Comparison of ENCODE assay signal across 9 cellular contexts in the genomic region with DNA sequence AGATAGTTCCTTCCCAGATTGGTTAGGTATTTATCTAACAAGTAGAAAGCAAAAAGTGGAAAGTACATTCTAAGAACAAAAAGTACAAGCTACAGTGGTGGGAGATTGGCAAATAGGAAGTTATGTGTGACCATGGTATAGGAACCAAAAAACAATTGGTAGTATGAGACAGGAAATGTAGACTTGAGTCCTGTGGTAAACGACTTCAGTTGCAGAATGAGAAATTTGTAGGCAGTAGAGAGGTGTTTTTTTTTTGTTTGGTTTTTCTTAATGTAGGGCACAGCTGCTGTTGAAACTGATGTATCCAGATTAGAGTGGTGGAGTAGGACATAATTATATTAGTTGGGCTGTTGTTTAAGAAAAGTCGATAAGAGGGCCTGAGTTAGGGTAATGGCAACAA.
DNase-seq lines count a peak whose midpoint lies in the region; ATAC-seq, FAIRE-seq and TF ChIP-seq lines count a peak whose summit lies in the region.
"Had no signal": no experiment of that assay in that cellular context is flagged by ENCODE, and none has a peak within 500 bp of the region (broad histone marks: within the 10 kb centered on the region; RNA-seq: fewer than 3 reads in every experiment).

No MANE protein-coding gene starts in this region.

- POLR2A ChIA-PET in endothelial cell of umbilical vein (lab: Charles Lee), result no interaction called here

- H3K4me3 ChIP-seq in GM12865 (ENCODE audit: low read depth, low read length), result no peak overlapping the region; the same call in 1 of the 2 replicates
- no peak overlapping the region for H3K4me3 ChIP-seq in endothelial cell of umbilical vein (replicated peaks in 1 of 3; ENCODE audit: insufficient read depth in 1 of 3, low read depth in 1 of 3, low read length in 3 of 3)
- no peak overlapping the region for H3K4me3 ChIP-seq in prostate gland
- H3K4me3 ChIP-seq in WERI-Rb-1 (ENCODE audit: low read depth, low read length), result no peak overlapping the region

- H3K36me3 ChIP-seq in endothelial cell of umbilical vein (ENCODE audit: control insufficient read depth in 2 of 2, extremely low read depth in 1 of 2, insufficient read depth in 2 of 2, low read length in 2 of 2) (peaks cover 0 to 10% of the 10 kb centered on the region in 2 experiments), prostate gland (no peaks in the 10 kb centered on the region), WERI-Rb-1 (peaks cover 17% of the 10 kb centered on the region)

- intact Hi-C loops in endothelial cell of umbilical vein (cut with micrococcal nuclease), result no loop called here
- intact Hi-C loops in prostate gland (cut with DNase I), result no loop called here

- H3K79me2 ChIP-seq in endothelial cell of umbilical vein (ENCODE audit: control insufficient read depth, insufficient read depth, low read length), result no peaks in the 10 kb centered on the region
- H3K79me2 ChIP-seq: parathyroid adenoma had no signal

- H3K9me3 ChIP-seq in endothelial cell of umbilical vein (replicated peaks; ENCODE audit: control insufficient read depth, insufficient read depth, low read length), result no peaks in the 10 kb centered on the region
- H3K9me3 ChIP-seq in prostate gland, result no peaks in the 10 kb centered on the region
- no peaks in the 10 kb centered on the region for H3K9me3 ChIP-seq in WERI-Rb-1 (ENCODE audit: severe bottlenecking)

- CTCF ChIA-PET in endothelial cell of umbilical vein (lab: Charles Lee), result interaction anchor here (0.7 to 1.7 kb wide), 5 partner anchors 11 to 271 kb away, joined by 3 to 8 read pairs (median 3); no protein-coding TSS in a partner anchor

- DNase-seq in GM12865 (ENCODE audit: low read depth), result peak; percentile 90
- peak; percentile 41 for DNase-seq in endothelial cell of umbilical vein (ENCODE audit: low read depth, low spot score)
- DNase-seq in DMS153 treated with DMSO at 0.1 percent for 48 hours (lab: John Stamatoyannopoulos, UW; ENCODE audit: unreplicated experiment), result no peak
- no peak for DNase-seq in prostate gland (ENCODE audit: low spot score)
- DNase-seq in WERI-Rb-1, result no peak
- no peak for DNase-seq in ureter (ENCODE audit: low spot score)

- H4K20me1 ChIP-seq in endothelial cell of umbilical vein (replicated peaks; ENCODE audit: control insufficient read depth, extremely low read depth, insufficient read depth, low read length), result no peaks in the 10 kb centered on the region

- FAIRE-seq in endothelial cell of umbilical vein (lab: Jason Lieb, UNC), result peak; percentile 35

- no TSS peak for BruUV-seq in endothelial cell of umbilical vein (replicated peaks; lab: Mats Ljungman, UMichigan)

- H3K9me1 ChIP-seq in endothelial cell of umbilical vein (replicated peaks; ENCODE audit: control insufficient read depth, extremely low read depth, insufficient read depth, low read length), result no peaks in the 10 kb centered on the region

- peak overlapping the region; percentile 47 for H3K4me2 ChIP-seq in endothelial cell of umbilical vein (ENCODE audit: insufficient read depth, low read length)

- dilution Hi-C loops in endothelial cell of umbilical vein (cut with MboI; ENCODE audit: extremely low pct_ligation_motif_present, low sequenced_read_pairs), result no loop called here

- H3K4me1 ChIP-seq in endothelial cell of umbilical vein (ENCODE audit: control insufficient read depth, extremely low read depth, insufficient read depth, low read length) (peaks cover 9% of the 10 kb centered on the region), prostate gland (replicated peaks) (no peaks in the 10 kb centered on the region)
- H3K4me1 ChIP-seq: parathyroid adenoma had no signal

- WGBS in prostate gland, result 76% methylated on average over 2 of the region's 2 CpGs

- ATAC-seq in GM21423 (IDR thresholded peaks at IDR 0.05; ENCODE audit: unreplicated experiment), result peak; percentile 100
- ATAC-seq in HG03565 (IDR thresholded peaks at IDR 0.05; ENCODE audit: unreplicated experiment), result peak; percentile 99

- H3K27ac ChIP-seq in endothelial cell of umbilical vein (ENCODE audit: insufficient read depth, low read depth, low read length) (no peak overlapping the region), prostate gland (no peak overlapping the region), WERI-Rb-1 (no peak overlapping the region)
- H3K27ac ChIP-seq: parathyroid adenoma had no signal

- H3K27me3 ChIP-seq in endothelial cell of umbilical vein (ENCODE audit: control insufficient read depth in 2 of 2, insufficient read depth in 2 of 2, low read length in 2 of 2), result no peaks in the 10 kb centered on the region
- H3K27me3 ChIP-seq in prostate gland (replicated peaks; ENCODE audit: insufficient read depth), result no peaks in the 10 kb centered on the region
- H3K27me3 ChIP-seq in WERI-Rb-1 (ENCODE audit: insufficient read depth, low read depth, severe bottlenecking), result no peaks in the 10 kb centered on the region

- H3K9ac ChIP-seq in endothelial cell of umbilical vein (replicated peaks; ENCODE audit: extremely low read depth, insufficient read depth, low read length), result no peak overlapping the region
- H3K9ac ChIP-seq: parathyroid adenoma had no signal

- no peak for TF ChIP-seq CTCF in GM12865 (IDR thresholded peaks at IDR 0.05; ENCODE audit: insufficient read depth, low read depth, low read length, missing control alignments)
- TF ChIP-seq CTCF in endothelial cell of umbilical vein (IDR thresholded peaks at IDR 0.05; ENCODE audit: extremely low read depth in 1 of 2, insufficient read depth in 1 of 2, low read depth in 1 of 2, low read length in 2 of 2), result no peak
- no peak for TF ChIP-seq CTCF in prostate gland (IDR thresholded peaks at IDR 0.05)
- TF ChIP-seq CTCF in WERI-Rb-1 (IDR thresholded peaks at IDR 0.05; ENCODE audit: low read depth, low read length), result no peak

- no peak overlapping the region for H2AFZ ChIP-seq in endothelial cell of umbilical vein (ENCODE audit: low read depth, low read length)
- H2AFZ ChIP-seq: parathyroid adenoma had no signal

- no peak for TF ChIP-seq POLR2A in endothelial cell of umbilical vein (IDR thresholded peaks at IDR 0.05; ENCODE audit: low read depth, low read length)
- TF ChIP-seq POLR2A in prostate gland (IDR thresholded peaks at IDR 0.05), result no peak

TF ChIP-seq in endothelial cell of umbilical vein, 7 proteins besides CTCF, POLR2A, EP300 and RAD21:
- TF ChIP-seq MYC (IDR thresholded peaks at IDR 0.05; ENCODE audit: low read depth, low read length) (no peak), JUN (IDR thresholded peaks at IDR 0.05; ENCODE audit: borderline replicate concordance, insufficient read depth, insufficient read length, low read depth) (no peak), FOS (IDR thresholded peaks at IDR 0.05; ENCODE audit: borderline replicate concordance, insufficient read depth, low read length) (no peak), GATA2 (IDR thresholded peaks at IDR 0.05; ENCODE audit: insufficient read depth, insufficient read length, low read depth, low read length) (no peak), EZH2 (IDR thresholded peaks at IDR 0.05; ENCODE audit: borderline replicate concordance, low read depth, low read length, severe bottlenecking) (no peak), POLR2AphosphoS5 (IDR thresholded peaks at IDR 0.05; ENCODE audit: insufficient read depth, low read depth, low read length) (no peak)
- TF ChIP-seq, protein P1, sequence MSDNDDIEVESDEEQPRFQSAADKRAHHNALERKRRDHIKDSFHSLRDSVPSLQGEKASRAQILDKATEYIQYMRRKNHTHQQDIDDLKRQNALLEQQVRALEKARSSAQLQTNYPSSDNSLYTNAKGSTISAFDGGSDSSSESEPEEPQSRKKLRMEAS (IDR thresholded peaks at IDR 0.05; ENCODE audit: insufficient read depth, insufficient read length), result no peak

Comparison
In these comparisons a context has a peak if more than half of its experiments do, and no peak if none do; other contexts are left out.
1. DNase-seq: peak in GM12865 (single experiment) and endothelial cell of umbilical vein (single experiment); none in DMS153 treated with DMSO at 0.1 percent for 48 hours (single experiment), prostate gland (single experiment), WERI-Rb-1 (single experiment) and ureter (single experiment).